ENCODE assay signal across 8 cellular contexts in the genomic region with DNA sequence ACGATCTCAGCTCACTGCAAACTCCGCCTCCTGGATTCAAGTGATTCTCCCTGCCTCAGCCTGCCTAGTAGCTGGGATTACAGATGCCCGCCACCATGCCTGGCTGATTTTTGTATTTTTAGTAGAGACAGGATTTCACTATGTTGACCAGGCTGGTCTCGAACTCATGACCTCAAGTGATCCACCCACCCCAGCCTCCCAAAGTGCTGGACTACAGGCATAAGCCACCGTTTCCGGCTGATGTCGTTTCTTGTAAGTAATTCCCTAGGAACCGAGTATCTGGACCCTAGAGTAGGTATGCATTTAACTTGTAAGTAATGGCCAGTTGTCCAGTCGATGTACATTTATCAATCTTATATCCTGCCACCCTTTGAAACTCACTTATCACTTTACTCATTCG.
DNase-seq lines count a peak whose midpoint lies in the region; ATAC-seq and TF ChIP-seq lines count a peak whose summit lies in the region.
"Not testable (repeated sequence)": the region's sequence is repeated elsewhere in the genome, so short reads cannot be mapped to it uniquely, and the experiment has no call there.

No MANE protein-coding gene starts in this region.

- CTCF ChIA-PET in activated CD4-positive, alpha-beta memory T cell treated with anti-CD3 and anti-CD28 coated beads, Interleukin-2, amount 10 ng/mL, durations not matched to agents 7 days and 5 days (lab: Charles Lee) = not testable (repeated sequence)

- POLR2A ChIA-PET in activated CD4-positive, alpha-beta memory T cell treated with anti-CD3 and anti-CD28 coated beads, Interleukin-2, amount 10 ng/mL, durations not matched to agents 7 days and 5 days (lab: Charles Lee) = not testable (repeated sequence)

- H3K36me3 ChIP-seq in lower lobe of right lung = not testable (repeated sequence)

- TF ChIP-seq CTCF in lower lobe of right lung (IDR thresholded peaks at IDR 0.05); osteocyte (IDR thresholded peaks at IDR 0.05): not testable (repeated sequence)

- peaks cover 19% of the 10 kb centered on the region for H3K27me3 ChIP-seq in lower lobe of right lung (ENCODE audit: low read depth)

- H3K4me1 ChIP-seq in lower lobe of right lung = not testable (repeated sequence)

- H3K4me1 Mint-ChIP-seq in activated CD4-positive, alpha-beta memory T cell treated with anti-CD3 and anti-CD28 coated beads, Interleukin-2, amount 10 ng/mL, durations not matched to agents 7 days and 5 days; osteocyte (ENCODE audit: unreplicated experiment): not testable (repeated sequence)

- peak; percentile 7 for DNase-seq in activated CD4-positive, alpha-beta memory T cell treated with anti-CD3 and anti-CD28 coated beads, Interleukin-2, amount 10 ng/mL, durations not matched to agents 7 days and 5 days
- DNase-seq in activated effector memory CD4-positive, alpha-beta T cell treated with anti-CD3 and anti-CD28 coated beads, Interleukin-2, amount 50 U/mL, for 16 hours = peak; percentile 12
- DNase-seq in islet precursor cell (peak; percentile 22), lower lobe of right lung (peak; percentile 19), mesenteric fat pad (ENCODE audit: low spot score) (peak; percentile 71), osteocyte (ENCODE audit: extremely low spot score, unreplicated experiment) (peak; percentile 30), ureter (ENCODE audit: low spot score) (peak; percentile 15)
- peak; percentile 2 for DNase-seq in stimulated activated CD8-positive, alpha-beta memory T cell treated with anti-CD3 and anti-CD28 coated beads, Interleukin-4, amount 100 ng/mL, for 48 hours

- not testable (repeated sequence) for H3K27me3 Mint-ChIP-seq in activated CD4-positive, alpha-beta memory T cell treated with anti-CD3 and anti-CD28 coated beads, Interleukin-2, amount 10 ng/mL, durations not matched to agents 7 days and 5 days
- peaks cover 16% of the 10 kb centered on the region for H3K27me3 Mint-ChIP-seq in osteocyte (ENCODE audit: unreplicated experiment)

- not testable (repeated sequence) for H3K27ac ChIP-seq in lower lobe of right lung

- intact Hi-C loops in lower lobe of right lung (cut with DNase I) = not testable (repeated sequence)

- H3K4me3 Mint-ChIP-seq in activated CD4-positive, alpha-beta memory T cell treated with anti-CD3 and anti-CD28 coated beads, Interleukin-2, amount 10 ng/mL, durations not matched to agents 7 days and 5 days; osteocyte (ENCODE audit: unreplicated experiment): not testable (repeated sequence)

- not testable (repeated sequence) for ATAC-seq in lower lobe of right lung

- H3K9me3 Mint-ChIP-seq in activated CD4-positive, alpha-beta memory T cell treated with anti-CD3 and anti-CD28 coated beads, Interleukin-2, amount 10 ng/mL, durations not matched to agents 7 days and 5 days; osteocyte (ENCODE audit: unreplicated experiment): not testable (repeated sequence)

- not testable (repeated sequence) for H3K9me3 ChIP-seq in lower lobe of right lung

- H3K36me3 Mint-ChIP-seq in activated CD4-positive, alpha-beta memory T cell treated with anti-CD3 and anti-CD28 coated beads, Interleukin-2, amount 10 ng/mL, durations not matched to agents 7 days and 5 days (ENCODE audit: low read depth); osteocyte (ENCODE audit: unreplicated experiment): not testable (repeated sequence)

- H3K27ac Mint-ChIP-seq in activated CD4-positive, alpha-beta memory T cell treated with anti-CD3 and anti-CD28 coated beads, Interleukin-2, amount 10 ng/mL, durations not matched to agents 7 days and 5 days; osteocyte (ENCODE audit: unreplicated experiment): not testable (repeated sequence)

- H3K4me3 ChIP-seq in lower lobe of right lung = not testable (repeated sequence)

Comparison
In these comparisons a context has a peak if more than half of its experiments do, and no peak if none do; other contexts are left out.
1. DNase-seq: peak in every context shown above with its lines; median percentile 71 in mesenteric fat pad; 30 in osteocyte; 22 in islet precursor cell; 19 in lower lobe of right lung; 15 in ureter; 12 in activated effector memory CD4-positive, alpha-beta T cell treated with anti-CD3 and anti-CD28 coated beads, Interleukin-2, amount 50 U/mL, for 16 hours; 7 in activated CD4-positive, alpha-beta memory T cell treated with anti-CD3 and anti-CD28 coated beads, Interleukin-2, amount 10 ng/mL, durations not matched to agents 7 days and 5 days; 2 in stimulated activated CD8-positive, alpha-beta memory T cell treated with anti-CD3 and anti-CD28 coated beads, Interleukin-4, amount 100 ng/mL, for 48 hours.